8 cellular contexts compared by ENCODE assay signal in genomic region chr2:10410001-10410671, GRCh38. TPM values are rescaled to one million over a fixed set of nuclear protein-coding genes. Genes with fewer than 3 reads are reported as not detected.
DNase-seq lines count a peak whose midpoint lies in the region; ATAC-seq, FAIRE-seq and TF ChIP-seq lines count a peak whose summit lies in the region.

No MANE protein-coding gene starts in this region.

- H3K27me3 ChIP-seq in left lung = no peaks in the 10 kb centered on the region

- peak; percentile 91 for FAIRE-seq in GM18507 (lab: Jason Lieb, UNC)
- FAIRE-seq in H54 (lab: Jason Lieb, UNC) = no peak

- peaks cover 0 to 19% of the 10 kb centered on the region in 2 donors for H3K36me3 ChIP-seq in left lung

- H3K27ac ChIP-seq in left lung = peak overlapping the region in 1 of 2 donors; percentile 81

- no peak for TF ChIP-seq CTCF in left lung (IDR thresholded peaks at IDR 0.05)

- H3K4me1 ChIP-seq in left lung = peaks cover 30 to 64% of the 10 kb centered on the region in 2 donors

- no peak overlapping the region for H3K4me3 ChIP-seq in left lung

- TF ChIP-seq POLR2A in H54 (IDR thresholded peaks at IDR 0.05; ENCODE audit: low read depth, low read length) = no peak

- ATAC-seq in GM21737 (IDR thresholded peaks at IDR 0.05; ENCODE audit: unreplicated experiment) (peak; percentile 51), left lung (no peak), left colon (no peak)

- intact Hi-C loops in left lung (cut with DNase I) (no loop called here), left colon (cut with DNase I, micrococcal nuclease) (loop anchor here (10.0 kb wide), 2 partner anchors 135 to 265 kb away; no protein-coding TSS in a partner anchor)

- DNase-seq in GM18507 (ENCODE audit: extremely low spot score, insufficient read length, low read depth) (no peak), LHCN-M2 (ENCODE audit: low read depth) (peak; percentile 95), dermis blood vessel endothelial cell (peak; percentile 24), H54 (ENCODE audit: insufficient read length, low spot score) (no peak), left lung (no peak), left colon (no peak), NCI-H345 (lab: John Stamatoyannopoulos, UW) (no peak)

- no peaks in the 10 kb centered on the region for H3K9me3 ChIP-seq in left lung

RNA-seq across cellular contexts. Expression of gene ODC1, which starts 38.0 kb away (rescaled TPM):
- total RNA-seq in LHCN-M2 (2014; rRNA removed) (175 and 213 TPM in 2 replicates), dermis blood vessel endothelial cell (111 and 129 TPM in 2 replicates), left lung (10 to 100 TPM; 55.0 to 98.4 TPM), left colon (10 to 100 TPM; 41.5 to 44.6 TPM)
- polyA plus RNA-seq in LHCN-M2 (2012) = 68.2 TPM

Comparison
In these comparisons a context has a peak if more than half of its experiments do, and no peak if none do; other contexts are left out.
1. DNase-seq: peak in LHCN-M2 (single experiment) and dermis blood vessel endothelial cell (single experiment); none in GM18507 (single experiment), H54 (single experiment), left lung (0 of 2), left colon (0 of 2) and NCI-H345 (single experiment).
2. intact Hi-C loops: an anchor here in left colon (10.0 kb wide); none called in left lung.